ENCODE assay signal across 13 cellular contexts in the genomic region with DNA sequence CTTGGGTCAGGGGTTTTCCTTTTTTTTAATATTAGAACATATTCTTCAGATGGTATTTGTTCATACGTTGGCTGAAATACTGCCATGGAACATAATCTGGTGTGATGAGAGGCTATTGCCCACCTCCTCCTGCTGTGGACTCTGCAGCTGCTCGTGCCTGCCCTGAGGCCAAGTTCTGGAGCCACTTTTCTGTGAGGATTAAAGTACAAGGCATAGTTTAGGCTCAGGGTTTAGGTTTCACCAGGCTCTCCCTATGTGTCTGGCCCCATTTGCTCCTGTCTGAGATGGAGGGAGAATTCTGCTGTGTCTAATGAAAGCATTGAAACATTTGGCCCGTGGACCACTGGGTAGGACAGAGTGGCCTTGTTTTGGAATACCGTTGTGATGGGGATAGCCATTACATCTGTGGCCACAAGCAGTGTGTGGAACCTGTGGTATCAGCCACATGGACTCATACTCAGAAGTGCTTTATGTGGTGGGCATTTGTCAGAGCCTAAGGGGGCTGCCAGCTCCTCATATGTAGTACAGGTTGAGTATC.
"Had no signal": no experiment of that assay in that cellular context is flagged by ENCODE, and none has a peak within 500 bp of the region (broad histone marks: within the 10 kb centered on the region; RNA-seq: fewer than 3 reads in every experiment).

No MANE protein-coding gene starts in this region.

- H3K9me3 ChIP-seq: breast epithelium had no signal

- H3K27me3 Mint-ChIP-seq: activated CD4-positive, alpha-beta T cell treated with anti-CD3 and anti-CD28 coated beads, Interleukin-2, amount 10 ng/mL, durations not matched to agents 7 days and 5 days; activated naive CD8-positive, alpha-beta T cell treated with anti-CD3 and anti-CD28 coated beads, Interleukin-2, amount 10 ng/mL, durations not matched to agents 7 days and 5 days; dendritic cell treated with granulocyte-macrophage colony-stimulating factor and Interleukin-4, amounts not matched to agents 40 ng/mL and 50 ng/mL, for 4 days; stimulated activated memory B cell treated with anti-CD40 and anti-IgM and Interleukin-4, amounts not matched to agents 10 μg/mL and 1 μg/mL and 100 μg/mL, for 72 hours had no signal

- H3K27ac ChIP-seq: breast epithelium, foreskin keratinocyte had no signal

- H3K9me3 Mint-ChIP-seq: activated CD4-positive, alpha-beta T cell treated with anti-CD3 and anti-CD28 coated beads, Interleukin-2, amount 10 ng/mL, durations not matched to agents 7 days and 5 days; activated naive CD8-positive, alpha-beta T cell treated with anti-CD3 and anti-CD28 coated beads, Interleukin-2, amount 10 ng/mL, durations not matched to agents 7 days and 5 days; dendritic cell treated with granulocyte-macrophage colony-stimulating factor and Interleukin-4, amounts not matched to agents 40 ng/mL and 50 ng/mL, for 4 days; stimulated activated memory B cell treated with anti-CD40 and anti-IgM and Interleukin-4, amounts not matched to agents 10 μg/mL and 1 μg/mL and 100 μg/mL, for 72 hours had no signal

- H3K4me3 ChIP-seq: breast epithelium had no signal

- H3K27me3 ChIP-seq: breast epithelium, foreskin keratinocyte had no signal

- H3K36me3 ChIP-seq: breast epithelium had no signal

- H3K27ac Mint-ChIP-seq: activated CD4-positive, alpha-beta T cell treated with anti-CD3 and anti-CD28 coated beads, Interleukin-2, amount 10 ng/mL, durations not matched to agents 7 days and 5 days; activated naive CD8-positive, alpha-beta T cell treated with anti-CD3 and anti-CD28 coated beads, Interleukin-2, amount 10 ng/mL, durations not matched to agents 7 days and 5 days; dendritic cell treated with granulocyte-macrophage colony-stimulating factor and Interleukin-4, amounts not matched to agents 40 ng/mL and 50 ng/mL, for 4 days; stimulated activated memory B cell treated with anti-CD40 and anti-IgM and Interleukin-4, amounts not matched to agents 10 μg/mL and 1 μg/mL and 100 μg/mL, for 72 hours had no signal

- DNase-seq: activated CD4-positive, alpha-beta T cell treated with anti-CD3 and anti-CD28 coated beads, Interleukin-2, amount 10 ng/mL, durations not matched to agents 7 days and 5 days; activated CD8-positive, alpha-beta memory T cell treated with anti-CD3 and anti-CD28 coated beads for 24 hours; activated gamma-delta T cell treated with Interleukin-2 at 50 U/mL for 16 hours; activated naive CD8-positive, alpha-beta T cell treated with anti-CD3 and anti-CD28 coated beads, Interleukin-2, amount 10 ng/mL, durations not matched to agents 7 days and 5 days; aorta; cerebellar nuclear complex; effector memory CD4-positive, alpha-beta T cell; foreskin keratinocyte; stimulated activated CD4-positive, alpha-beta T cell treated with anti-CD3 and anti-CD28 coated beads, Interleukin-2, amount 100 ng/mL, for 48 hours; trophoblast cell had no signal

- H3K4me3 Mint-ChIP-seq: activated CD4-positive, alpha-beta T cell treated with anti-CD3 and anti-CD28 coated beads, Interleukin-2, amount 10 ng/mL, durations not matched to agents 7 days and 5 days; activated naive CD8-positive, alpha-beta T cell treated with anti-CD3 and anti-CD28 coated beads, Interleukin-2, amount 10 ng/mL, durations not matched to agents 7 days and 5 days; dendritic cell treated with granulocyte-macrophage colony-stimulating factor and Interleukin-4, amounts not matched to agents 40 ng/mL and 50 ng/mL, for 4 days; stimulated activated memory B cell treated with anti-CD40 and anti-IgM and Interleukin-4, amounts not matched to agents 10 μg/mL and 1 μg/mL and 100 μg/mL, for 72 hours had no signal
